18 cellular contexts compared by ENCODE assay signal in genomic region chr9:89891221-89892052, GRCh38.
DNase-seq lines count a peak whose midpoint lies in the region; ATAC-seq, FAIRE-seq and TF ChIP-seq lines count a peak whose summit lies in the region.
"Had no signal": no experiment of that assay in that cellular context is flagged by ENCODE, and none has a peak within 500 bp of the region (broad histone marks: within the 10 kb centered on the region; RNA-seq: fewer than 3 reads in every experiment).

No MANE protein-coding gene starts in this region.

- DNase-seq in NCI-H446 treated with DMSO at 0.1 percent for 48 hours (lab: John Stamatoyannopoulos, UW) (peak; percentile 37), NCI-H446 (lab: John Stamatoyannopoulos, UW) (no peak), inferior parietal cortex (ENCODE audit: extremely low spot score) (peak; percentile 28), pancreas (no peak), uterus (peak; percentile 60 to 77), NCI-H1092 (lab: John Stamatoyannopoulos, UW) (no peak), NCI-H345 (lab: John Stamatoyannopoulos, UW) (no peak), EL (no peak)
- DNase-seq: activated T-cell treated with anti-CD3 and anti-CD28 coated beads, Interleukin-2, amount 50 U/mL, for 4 hours; Calu3; erythroblast; GOT3; kidney glomerular epithelial cell; NCI-H1105 had no signal

- intact Hi-C loops in pancreas (cut with DNase I) = no loop called here
- intact Hi-C loops in uterus (cut with DNase I; ENCODE audit: low total_unique reads) = no loop called here

- H3K27ac ChIP-seq in pancreas (peak overlapping the region in 2 of 4 donors; percentile 42 to 44), uterus (peak overlapping the region; percentile 54 to 77)
- H3K27ac ChIP-seq: 22Rv1 had no signal

- TF ChIP-seq CTCF in pancreas (IDR thresholded peaks at IDR 0.05) (no peak), uterus (IDR thresholded peaks at IDR 0.05) (no peak)

- H3K27me3 ChIP-seq in pancreas (no peaks in the 10 kb centered on the region), uterus (no peaks in the 10 kb centered on the region)

- no peaks in the 10 kb centered on the region for H3K36me3 ChIP-seq in pancreas
- H3K36me3 ChIP-seq in uterus = no peaks in the 10 kb centered on the region

- TF ChIP-seq POLR2A in uterus (IDR thresholded peaks at IDR 0.05) = no peak

- 73 to 74% methylated on average over 9 of the region's 9 CpGs for WGBS in pancreas, 2 donors

- FAIRE-seq in pancreas (lab: Jason Lieb, UNC) = no peak
- FAIRE-seq: HTR-8/SVneo had no signal

- H3K4me1 ChIP-seq in pancreas = peaks cover 0 to 3% (median 0%) of the 10 kb centered on the region in 3 donors
- H3K4me1 ChIP-seq in uterus = peaks cover 6 to 10% of the 10 kb centered on the region in 2 donors

- H3K4me3 ChIP-seq in pancreas = no peak overlapping the region
- H3K4me3 ChIP-seq in uterus = no peak overlapping the region
- H3K4me3 ChIP-seq: skin epidermis had no signal

- ATAC-seq in pancreas = peak; percentile 40 to 83 (median 68)
- ATAC-seq: activated CD4-positive, CD25-positive, alpha-beta regulatory T cell treated with anti-CD3 and anti-CD28 coated beads, Interleukin-2, amount 50 U/mL, for 24 hours; activated T-cell treated with anti-CD3 and anti-CD28 coated beads, Interleukin-2, amount 50 U/mL, for 4 hours had no signal

- H3K9me3 ChIP-seq in pancreas = no peaks in the 10 kb centered on the region
- no peaks in the 10 kb centered on the region for H3K9me3 ChIP-seq in uterus

Comparison
In these comparisons a context has a peak if more than half of its experiments do, and no peak if none do; other contexts are left out.
1. DNase-seq: peak in NCI-H446 treated with DMSO at 0.1 percent for 48 hours (single experiment), inferior parietal cortex (single experiment) and uterus (2 of 2); none in NCI-H446 (0 of 2), pancreas (0 of 6), NCI-H1092 (single experiment), NCI-H345 (single experiment) and EL (single experiment).